In genomic region chr16:86680661-86681439, GRCh38 we compare ENCODE assay signal across 13 cellular contexts.
A peak's percentile ranks its signal among the peaks of the same experiment; 100 is the strongest.
DNase-seq lines count a peak whose midpoint lies in the region; ATAC-seq, FAIRE-seq and TF ChIP-seq lines count a peak whose summit lies in the region.
"Had no signal": no experiment of that assay in that cellular context is flagged by ENCODE, and none has a peak within 500 bp of the region (broad histone marks: within the 10 kb centered on the region; RNA-seq: fewer than 3 reads in every experiment).

No MANE protein-coding gene starts in this region.

- peak; percentile 38 for FAIRE-seq in HTR-8/SVneo (lab: Jason Lieb, UNC)

- no peak overlapping the region for H3K4me3 ChIP-seq in cardiac fibroblast (replicated peaks in 1 of 2; ENCODE audit: low read depth in 2 of 2, low read length in 2 of 2)
- H3K4me3 ChIP-seq in lower lobe of right lung = no peak overlapping the region
- peak overlapping the region in 3 of 4 donors; percentile 10 to 27 (median 10) for H3K4me3 ChIP-seq in tibial nerve
- H3K4me3 ChIP-seq in prostate gland = no peak overlapping the region

- no peak for TF ChIP-seq EP300 in tibial nerve (IDR thresholded peaks at IDR 0.05)

- H3K27ac ChIP-seq in lower lobe of right lung = peak overlapping the region; percentile 9
- H3K27ac ChIP-seq in tibial nerve = peak overlapping the region in 3 of 4 donors; percentile 49 to 83 (median 83)
- H3K27ac ChIP-seq in prostate gland = no peak overlapping the region

- intact Hi-C loops in lower lobe of right lung (cut with DNase I) = no loop called here
- intact Hi-C loops in prostate gland (cut with DNase I) = no loop called here

- H3K27me3 ChIP-seq in lower lobe of right lung (ENCODE audit: low read depth) (peaks cover 3% of the 10 kb centered on the region), tibial nerve (no peaks in the 10 kb centered on the region), prostate gland (replicated peaks; ENCODE audit: insufficient read depth) (peaks cover 5% of the 10 kb centered on the region)

- 27 to 38% methylated on average over 26 of the region's 26 CpGs for WGBS in tibial nerve, 2 donors
- 70% methylated on average over 26 of the region's 26 CpGs for WGBS in prostate gland

- no peak for TF ChIP-seq POLR2A in tibial nerve (IDR thresholded peaks at IDR 0.05)
- TF ChIP-seq POLR2A in prostate gland (IDR thresholded peaks at IDR 0.05) = no peak

- no peak for ATAC-seq in lower lobe of right lung
- ATAC-seq: activated CD4-positive, alpha-beta T cell treated with anti-CD3 and anti-CD28 coated beads for 36 hours; stimulated activated naive CD8-positive, alpha-beta T cell treated with anti-CD3 and anti-CD28 coated beads, Interleukin-15, Interleukin-2, amounts not matched to agents 100 U/mL and 50 U/mL, for 24 hours had no signal

- no peaks in the 10 kb centered on the region for H3K4me1 ChIP-seq in lower lobe of right lung
- peaks cover 0 to 42% (median 6%) of the 10 kb centered on the region in 4 donors for H3K4me1 ChIP-seq in tibial nerve
- no peaks in the 10 kb centered on the region for H3K4me1 ChIP-seq in prostate gland (replicated peaks)

- no peaks in the 10 kb centered on the region for H3K9me3 ChIP-seq in lower lobe of right lung
- H3K9me3 ChIP-seq in tibial nerve = no peaks in the 10 kb centered on the region
- no peaks in the 10 kb centered on the region for H3K9me3 ChIP-seq in prostate gland

- no peaks in the 10 kb centered on the region for H3K36me3 ChIP-seq in lower lobe of right lung
- H3K36me3 ChIP-seq in tibial nerve = no peaks in the 10 kb centered on the region
- no peaks in the 10 kb centered on the region for H3K36me3 ChIP-seq in prostate gland

- TF ChIP-seq CTCF in cardiac fibroblast (IDR thresholded peaks at IDR 0.05; ENCODE audit: low read depth, low read length) = no peak
- no peak for TF ChIP-seq CTCF in lower lobe of right lung (IDR thresholded peaks at IDR 0.05)
- no peak for TF ChIP-seq CTCF in tibial nerve (IDR thresholded peaks at IDR 0.05)
- TF ChIP-seq CTCF in prostate gland (IDR thresholded peaks at IDR 0.05) = no peak

- no peak for DNase-seq in HTR-8/SVneo (ENCODE audit: insufficient read length, low spot score)
- DNase-seq in cardiac fibroblast (ENCODE audit: low read depth in 2 of 2) = peak; percentile 35 to 80
- no peak for DNase-seq in lower lobe of right lung
- DNase-seq in tibial nerve (ENCODE audit: low spot score in 2 of 2) = no peak
- DNase-seq in GM19240 (ENCODE audit: insufficient read length, low spot score) = no peak
- DNase-seq in activated naive CD4-positive, alpha-beta T cell treated with Interleukin-2 at 50 U/mL for 16 hours = no peak
- DNase-seq in prostate gland (ENCODE audit: low spot score) = no peak
- DNase-seq: activated CD4-positive, alpha-beta T cell treated with anti-CD3 and anti-CD28 coated beads for 36 hours; CD8-positive, alpha-beta memory T cell; H7; NCI-H2171 treated with DMSO at 0.1 percent for 48 hours; stimulated activated CD4-positive, alpha-beta T cell treated with anti-CD3 and anti-CD28 coated beads, Interleukin-4, amount 100 ng/mL, for 4 hours; stimulated activated naive CD8-positive, alpha-beta T cell treated with anti-CD3 and anti-CD28 coated beads, Interleukin-15, Interleukin-2, amounts not matched to agents 100 U/mL and 50 U/mL, for 24 hours had no signal

Comparison
In these comparisons a context has a peak if more than half of its experiments do, and no peak if none do; other contexts are left out.
1. DNase-seq: peak in cardiac fibroblast (2 of 2); none in HTR-8/SVneo (single experiment), lower lobe of right lung (single experiment), tibial nerve (0 of 2), GM19240 (single experiment), activated naive CD4-positive, alpha-beta T cell treated with Interleukin-2 at 50 U/mL for 16 hours (single experiment) and prostate gland (single experiment).
2. H3K4me3 ChIP-seq: peak in tibial nerve (3 of 4); none in cardiac fibroblast (0 of 2), lower lobe of right lung (single experiment) and prostate gland (0 of 2).
3. H3K27ac ChIP-seq: peak in lower lobe of right lung (single experiment) and tibial nerve (3 of 4); none in prostate gland (0 of 2).